Comparison of ENCODE assay signal across 22 cellular contexts in the genomic region with DNA sequence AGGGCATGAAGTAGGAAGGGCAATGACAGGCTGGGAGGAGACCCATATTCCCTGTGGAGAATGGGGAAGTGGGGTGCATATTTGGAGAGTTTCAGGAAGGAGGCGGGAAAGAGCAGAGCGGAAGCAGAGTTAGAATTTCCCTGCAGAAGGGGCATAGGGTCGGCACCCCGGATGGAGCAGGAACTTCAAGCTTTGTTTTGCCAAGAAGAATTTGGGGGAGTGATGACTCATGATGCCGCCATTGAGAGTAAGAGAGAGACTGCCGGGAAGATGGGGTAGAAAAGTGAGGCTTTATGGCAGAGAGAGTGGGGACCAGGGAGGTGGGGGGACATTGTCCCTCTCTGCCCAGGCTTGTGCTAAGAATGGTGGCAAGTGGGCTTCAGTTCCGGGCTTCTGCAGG. TPM values are rescaled to one million over a fixed set of nuclear protein-coding genes. Genes with fewer than 3 reads are reported as not detected.
"Had no signal": no experiment of that assay in that cellular context is flagged by ENCODE, and none has a peak within 500 bp of the region (broad histone marks: within the 10 kb centered on the region; RNA-seq: fewer than 3 reads in every experiment).

No MANE protein-coding gene starts in this region.

- H3K4me3 Mint-ChIP-seq: activated CD8-positive, alpha-beta T cell treated with anti-CD3 and anti-CD28 coated beads, Interleukin-2, amount 10 ng/mL, durations not matched to agents 7 days and 5 days; activated naive CD8-positive, alpha-beta T cell treated with anti-CD3 and anti-CD28 coated beads, Interleukin-2, amount 50 U/mL, for 24 hours; activated T-helper 1 cell treated with anti-CD3 and anti-CD28 coated beads, Interleukin-12 subunit alpha, Interleukin-12 subunit beta, Interleukin-2, Interleukin-4 antibody, amounts not matched to agents 30 ng/mL and 10 ng/mL and 1 ng/mL, durations not matched to agents 14 hours and 24 hours and 36 hours had no signal

- H3K9me3 Mint-ChIP-seq: activated naive CD8-positive, alpha-beta T cell treated with anti-CD3 and anti-CD28 coated beads, Interleukin-2, amount 50 U/mL, for 24 hours; activated T-helper 1 cell treated with anti-CD3 and anti-CD28 coated beads, Interleukin-12 subunit alpha, Interleukin-12 subunit beta, Interleukin-2, Interleukin-4 antibody, amounts not matched to agents 30 ng/mL and 10 ng/mL and 1 ng/mL, durations not matched to agents 14 hours and 24 hours and 36 hours; naive B cell had no signal

- ATAC-seq: activated CD4-positive, CD25-positive, alpha-beta regulatory T cell treated with anti-CD3 and anti-CD28 coated beads, Interleukin-2, amount 50 U/mL, for 24 hours; activated CD8-positive, alpha-beta T cell treated with anti-CD3 and anti-CD28 coated beads, Interleukin-2, amount 10 ng/mL, durations not matched to agents 7 days and 5 days; activated naive CD8-positive, alpha-beta T cell treated with anti-CD3 and anti-CD28 coated beads, Interleukin-2, amount 50 U/mL, for 24 hours; gastroesophageal sphincter; mucosa of descending colon; right cardiac atrium; stimulated activated naive CD8-positive, alpha-beta T cell treated with anti-CD3 and anti-CD28 coated beads, Interleukin-15, Interleukin-2, amounts not matched to agents 100 U/mL and 50 U/mL, for 24 hours had no signal

- H3K4me3 ChIP-seq: coronary artery, gastroesophageal sphincter, mucosa of descending colon, ovary, uterus had no signal

- H3K36me3 Mint-ChIP-seq: naive B cell had no signal

- H3K27ac ChIP-seq: brain microvascular endothelial cell, coronary artery, epithelial cell of prostate, gastroesophageal sphincter, ovary, uterus, VCaP had no signal

- H3K4me1 ChIP-seq: gastroesophageal sphincter, uterus had no signal

- H3K27me3 ChIP-seq: brain microvascular endothelial cell, gastroesophageal sphincter, ovary, uterus had no signal

- H3K27me3 Mint-ChIP-seq: activated naive CD8-positive, alpha-beta T cell treated with anti-CD3 and anti-CD28 coated beads, Interleukin-2, amount 50 U/mL, for 24 hours had no signal

- H3K36me3 ChIP-seq: brain microvascular endothelial cell, gastroesophageal sphincter, ovary, uterus had no signal

- H3K4me1 Mint-ChIP-seq: activated naive CD8-positive, alpha-beta T cell treated with anti-CD3 and anti-CD28 coated beads, Interleukin-2, amount 50 U/mL, for 24 hours had no signal

- H3K27ac Mint-ChIP-seq: activated CD8-positive, alpha-beta T cell treated with anti-CD3 and anti-CD28 coated beads, Interleukin-2, amount 10 ng/mL, durations not matched to agents 7 days and 5 days; activated naive CD8-positive, alpha-beta T cell treated with anti-CD3 and anti-CD28 coated beads, Interleukin-2, amount 50 U/mL, for 24 hours; activated T-helper 1 cell treated with anti-CD3 and anti-CD28 coated beads, Interleukin-12 subunit alpha, Interleukin-12 subunit beta, Interleukin-2, Interleukin-4 antibody, amounts not matched to agents 30 ng/mL and 10 ng/mL and 1 ng/mL, durations not matched to agents 14 hours and 24 hours and 36 hours; naive B cell had no signal

- H3K9me3 ChIP-seq: gastroesophageal sphincter, mucosa of descending colon, ovary, uterus had no signal

- DNase-seq: activated CD4-positive, alpha-beta T cell treated with anti-CD3 and anti-CD28 coated beads, Interleukin-2, amount 50 U/mL, for 1 hour; activated CD8-positive, alpha-beta T cell treated with anti-CD3 and anti-CD28 coated beads, Interleukin-2, amount 10 ng/mL, durations not matched to agents 7 days and 5 days; activated gamma-delta T cell; activated naive CD4-positive, alpha-beta T cell treated with anti-CD3 and anti-CD28 coated beads, Interleukin-2, amount 50 U/mL, for 16 hours; activated naive CD8-positive, alpha-beta T cell treated with anti-CD3 and anti-CD28 coated beads, Interleukin-2, amount 50 U/mL, for 24 hours; brain microvascular endothelial cell; mesendoderm; naive B cell; ovary; right cardiac atrium; stimulated activated CD4-positive, alpha-beta T cell treated with anti-CD3 and anti-CD28 coated beads, Interleukin-4, amount 100 ng/mL, for 4 hours; stimulated activated naive CD8-positive, alpha-beta T cell treated with anti-CD3 and anti-CD28 coated beads, Interleukin-15, Interleukin-2, amounts not matched to agents 100 U/mL and 50 U/mL, for 24 hours; trophoblast cell; uterus had no signal

RNA-seq across cellular contexts. Expression of a gene that starts 50.3 kb away (rescaled TPM):
- total RNA-seq: activated CD8-positive, alpha-beta T cell treated with anti-CD3 and anti-CD28 coated beads, Interleukin-2, amount 10 ng/mL, durations not matched to agents 7 days and 5 days; T-helper 2 cell treated with Interferon-gamma antibody and Interleukin-4, amounts not matched to agents 100 ng/mL and 5 ng/mL, for 36 hours had no signal
